Comparison of ENCODE assay signal across 1 cellular context in genomic region chr6:81075974-81076373, GRCh38.
TF ChIP-seq lines count a peak whose summit lies in the region.

No MANE protein-coding gene starts in this region.

TF ChIP-seq in GM23338, 12 proteins besides CTCF, POLR2A, EP300 and RAD21 (continued from another document):
- TF ChIP-seq, protein P1, sequence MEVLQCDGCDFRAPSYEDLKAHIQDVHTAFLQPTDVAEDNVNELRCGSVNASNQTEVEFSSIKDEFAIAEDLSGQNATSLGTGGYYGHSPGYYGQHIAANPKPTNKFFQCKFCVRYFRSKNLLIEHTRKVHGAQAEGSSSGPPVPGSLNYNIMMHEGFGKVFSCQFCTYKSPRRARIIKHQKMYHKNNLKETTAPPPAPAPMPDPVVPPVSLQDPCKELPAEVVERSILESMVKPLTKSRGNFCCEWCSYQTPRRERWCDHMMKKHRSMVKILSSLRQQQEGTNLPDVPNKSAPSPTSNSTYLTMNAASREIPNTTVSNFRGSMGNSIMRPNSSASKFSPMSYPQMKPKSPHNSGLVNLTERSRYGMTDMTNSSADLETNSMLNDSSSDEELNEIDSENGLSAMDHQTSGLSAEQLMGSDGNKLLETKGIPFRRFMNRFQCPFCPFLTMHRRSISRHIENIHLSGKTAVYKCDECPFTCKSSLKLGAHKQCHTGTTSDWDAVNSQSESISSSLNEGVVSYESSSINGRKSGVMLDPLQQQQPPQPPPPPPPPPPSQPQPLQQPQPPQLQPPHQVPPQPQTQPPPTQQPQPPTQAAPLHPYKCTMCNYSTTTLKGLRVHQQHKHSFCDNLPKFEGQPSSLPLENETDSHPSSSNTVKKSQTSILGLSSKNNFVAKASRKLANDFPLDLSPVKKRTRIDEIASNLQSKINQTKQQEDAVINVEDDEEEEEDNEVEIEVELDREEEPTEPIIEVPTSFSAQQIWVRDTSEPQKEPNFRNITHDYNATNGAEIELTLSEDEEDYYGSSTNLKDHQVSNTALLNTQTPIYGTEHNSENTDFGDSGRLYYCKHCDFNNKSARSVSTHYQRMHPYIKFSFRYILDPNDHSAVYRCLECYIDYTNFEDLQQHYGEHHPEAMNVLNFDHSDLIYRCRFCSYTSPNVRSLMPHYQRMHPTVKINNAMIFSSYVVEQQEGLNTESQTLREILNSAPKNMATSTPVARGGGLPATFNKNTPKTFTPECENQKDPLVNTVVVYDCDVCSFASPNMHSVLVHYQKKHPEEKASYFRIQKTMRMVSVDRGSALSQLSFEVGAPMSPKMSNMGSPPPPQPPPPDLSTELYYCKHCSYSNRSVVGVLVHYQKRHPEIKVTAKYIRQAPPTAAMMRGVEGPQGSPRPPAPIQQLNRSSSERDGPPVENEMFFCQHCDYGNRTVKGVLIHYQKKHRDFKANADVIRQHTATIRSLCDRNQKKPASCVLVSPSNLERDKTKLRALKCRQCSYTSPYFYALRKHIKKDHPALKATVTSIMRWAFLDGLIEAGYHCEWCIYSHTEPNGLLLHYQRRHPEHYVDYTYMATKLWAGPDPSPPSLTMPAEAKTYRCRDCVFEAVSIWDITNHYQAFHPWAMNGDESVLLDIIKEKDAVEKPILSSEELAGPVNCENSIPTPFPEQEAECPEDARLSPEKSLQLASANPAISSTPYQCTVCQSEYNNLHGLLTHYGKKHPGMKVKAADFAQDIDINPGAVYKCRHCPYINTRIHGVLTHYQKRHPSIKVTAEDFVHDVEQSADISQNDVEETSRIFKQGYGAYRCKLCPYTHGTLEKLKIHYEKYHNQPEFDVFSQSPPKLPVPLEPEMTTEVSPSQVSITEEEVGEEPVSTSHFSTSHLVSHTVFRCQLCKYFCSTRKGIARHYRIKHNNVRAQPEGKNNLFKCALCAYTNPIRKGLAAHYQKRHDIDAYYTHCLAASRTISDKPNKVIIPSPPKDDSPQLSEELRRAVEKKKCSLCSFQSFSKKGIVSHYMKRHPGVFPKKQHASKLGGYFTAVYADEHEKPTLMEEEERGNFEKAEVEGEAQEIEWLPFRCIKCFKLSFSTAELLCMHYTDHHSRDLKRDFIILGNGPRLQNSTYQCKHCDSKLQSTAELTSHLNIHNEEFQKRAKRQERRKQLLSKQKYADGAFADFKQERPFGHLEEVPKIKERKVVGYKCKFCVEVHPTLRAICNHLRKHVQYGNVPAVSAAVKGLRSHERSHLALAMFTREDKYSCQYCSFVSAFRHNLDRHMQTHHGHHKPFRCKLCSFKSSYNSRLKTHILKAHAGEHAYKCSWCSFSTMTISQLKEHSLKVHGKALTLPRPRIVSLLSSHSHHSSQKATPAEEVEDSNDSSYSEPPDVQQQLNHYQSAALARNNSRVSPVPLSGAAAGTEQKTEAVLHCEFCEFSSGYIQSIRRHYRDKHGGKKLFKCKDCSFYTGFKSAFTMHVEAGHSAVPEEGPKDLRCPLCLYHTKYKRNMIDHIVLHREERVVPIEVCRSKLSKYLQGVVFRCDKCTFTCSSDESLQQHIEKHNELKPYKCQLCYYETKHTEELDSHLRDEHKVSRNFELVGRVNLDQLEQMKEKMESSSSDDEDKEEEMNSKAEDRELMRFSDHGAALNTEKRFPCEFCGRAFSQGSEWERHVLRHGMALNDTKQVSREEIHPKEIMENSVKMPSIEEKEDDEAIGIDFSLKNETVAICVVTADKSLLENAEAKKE (CRISPR knock-in tag; IDR thresholded peaks at IDR 0.05): no peak
